In genomic region chr15:78507831-78508160, GRCh38 we compare ENCODE assay signal across 1 cellular context.
TF ChIP-seq lines count a peak whose summit lies in the region.

No MANE protein-coding gene starts in this region.

TF ChIP-seq in HepG2, 621 proteins besides CTCF, POLR2A, EP300 and RAD21 (continued from another document and continues in another):
- no peak for TF ChIP-seq HIC2 (CRISPR knock-in tag; IDR thresholded peaks at IDR 0.05; ENCODE audit: low read depth)
- 0 out of 2 replicates have a peak, but pooled peaks have one; percentile 58 for TF ChIP-seq IRF9 (CRISPR knock-in tag; IDR thresholded peaks at IDR 0.05; ENCODE audit: borderline replicate concordance)
- TF ChIP-seq ZNF569 (CRISPR knock-in tag; IDR thresholded peaks at IDR 0.05; ENCODE audit: borderline replicate concordance): no peak
- no peak for TF ChIP-seq TFE3 (CRISPR knock-in tag; IDR thresholded peaks at IDR 0.05)
- TF ChIP-seq ZNF142 (CRISPR knock-in tag; IDR thresholded peaks at IDR 0.05): peak; percentile 83; the same call in 1 of the 2 replicates
- TF ChIP-seq PLSCR1 (CRISPR knock-in tag; IDR thresholded peaks at IDR 0.05; ENCODE audit: borderline replicate concordance): no peak
- TF ChIP-seq ZNF160 (CRISPR knock-in tag; IDR thresholded peaks at IDR 0.05): 0 out of 2 replicates have a peak, but pooled peaks have one; percentile 63
- TF ChIP-seq MED13 (CRISPR knock-in tag; IDR thresholded peaks at IDR 0.05): no peak
- TF ChIP-seq ZNF724P (CRISPR knock-in tag; IDR thresholded peaks at IDR 0.05; ENCODE audit: borderline replicate concordance): no peak
- TF ChIP-seq ZNF451 (CRISPR knock-in tag; IDR thresholded peaks at IDR 0.05): no peak
- no peak; the same call in 1 of the 2 replicates for TF ChIP-seq SPEN (CRISPR knock-in tag; IDR thresholded peaks at IDR 0.05; ENCODE audit: low read depth)
- TF ChIP-seq ZNF546 (CRISPR knock-in tag; conservative IDR thresholded peaks at IDR 0.05): no peak
- TF ChIP-seq POGK (CRISPR knock-in tag; conservative IDR thresholded peaks at IDR 0.05): 0 out of 2 replicates have a peak, but pooled peaks have one; percentile 4
- TF ChIP-seq SIX4 (CRISPR knock-in tag; IDR thresholded peaks at IDR 0.05): no peak
- no peak for TF ChIP-seq MBD4 (IDR thresholded peaks at IDR 0.05; ENCODE audit: borderline replicate concordance, low read length)
- TF ChIP-seq NONO (IDR thresholded peaks at IDR 0.05): no peak
- TF ChIP-seq NONO (CRISPR knock-in tag; conservative IDR thresholded peaks at IDR 0.05): no peak
- no peak for TF ChIP-seq ETS1 (CRISPR knock-in tag; IDR thresholded peaks at IDR 0.05)
- TF ChIP-seq ZNF7 (CRISPR knock-in tag; IDR thresholded peaks at IDR 0.05): no peak
- TF ChIP-seq STAG1 (CRISPR knock-in tag; IDR thresholded peaks at IDR 0.05): no peak
- TF ChIP-seq FOXO1 (CRISPR knock-in tag; IDR thresholded peaks at IDR 0.05): no peak
- no peak for TF ChIP-seq ZNF512 (CRISPR knock-in tag; IDR thresholded peaks at IDR 0.05)
- TF ChIP-seq KAT7 (CRISPR knock-in tag; IDR thresholded peaks at IDR 0.05; ENCODE audit: borderline replicate concordance): no peak; the same call in 1 of the 2 replicates
- TF ChIP-seq ZNF678 (CRISPR knock-in tag; IDR thresholded peaks at IDR 0.05): no peak
- no peak for TF ChIP-seq ZNF30 (CRISPR knock-in tag; IDR thresholded peaks at IDR 0.05)
- TF ChIP-seq HMGXB4 (CRISPR knock-in tag; IDR thresholded peaks at IDR 0.05; ENCODE audit: borderline replicate concordance in 1 of 2, low read depth in 1 of 2): peak in 1 of 2 experiments; percentile 21; a peak in 1 of 4 replicates
- no peak for TF ChIP-seq ATF2 (CRISPR knock-in tag; IDR thresholded peaks at IDR 0.05)
- TF ChIP-seq EED (CRISPR knock-in tag; IDR thresholded peaks at IDR 0.05): no peak; the same call in 1 of the 2 replicates
- TF ChIP-seq SP1 (IDR thresholded peaks at IDR 0.05): no peak
- TF ChIP-seq SP1 (CRISPR knock-in tag; IDR thresholded peaks at IDR 0.05): no peak
- TF ChIP-seq ZBTB1 (CRISPR knock-in tag; IDR thresholded peaks at IDR 0.05; ENCODE audit: borderline replicate concordance): no peak
- TF ChIP-seq ARID2 (CRISPR knock-in tag; IDR thresholded peaks at IDR 0.05; ENCODE audit: borderline replicate concordance): 0 out of 2 replicates have a peak, but pooled peaks have one; percentile 1
- TF ChIP-seq HMG20A (CRISPR knock-in tag; IDR thresholded peaks at IDR 0.05; ENCODE audit: borderline replicate concordance): no peak
- no peak for TF ChIP-seq ZBTB2 (CRISPR knock-in tag; IDR thresholded peaks at IDR 0.05; ENCODE audit: low read depth)
- TF ChIP-seq YEATS4 (CRISPR knock-in tag; IDR thresholded peaks at IDR 0.05; ENCODE audit: borderline replicate concordance): peak; percentile 14
- no peak for TF ChIP-seq CBFB (CRISPR knock-in tag; IDR thresholded peaks at IDR 0.05)
